In the genomic region with DNA sequence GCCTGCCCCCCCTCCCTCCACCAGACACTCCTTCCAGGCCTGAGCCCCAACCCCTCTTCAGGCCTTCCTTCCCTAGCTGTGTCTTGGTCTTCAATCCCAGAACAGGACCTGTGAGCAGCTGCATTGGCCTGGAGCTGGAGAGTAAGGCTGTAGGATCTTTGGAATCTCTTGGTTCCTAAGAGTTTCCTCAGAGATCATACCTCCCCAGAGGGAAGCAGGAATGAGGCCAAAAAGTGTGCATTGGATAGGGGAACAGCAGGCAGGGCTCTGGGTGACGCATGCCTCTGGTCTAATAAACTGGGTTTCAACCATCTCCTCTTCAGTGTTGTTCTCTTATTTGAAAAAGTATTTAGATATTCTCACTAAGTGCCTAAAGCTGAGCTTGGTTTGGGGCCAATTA, we compare ENCODE assay signal across 13 cellular contexts. TPM values are rescaled to one million over a fixed set of nuclear protein-coding genes. Genes with fewer than 3 reads are reported as not detected.
A peak's percentile ranks its signal among the peaks of the same experiment; 100 is the strongest.
DNase-seq lines count a peak whose midpoint lies in the region; ATAC-seq and TF ChIP-seq lines count a peak whose summit lies in the region.
"Had no signal": no experiment of that assay in that cellular context is flagged by ENCODE, and none has a peak within 500 bp of the region (broad histone marks: within the 10 kb centered on the region; RNA-seq: fewer than 3 reads in every experiment).

No MANE protein-coding gene starts in this region.

- peak overlapping the region; percentile 37 for H3K27ac ChIP-seq in 22Rv1
- peak overlapping the region; percentile 3; the same call in 1 of the 2 replicates for H3K27ac ChIP-seq in DND-41 (ENCODE audit: low read length)
- no peak overlapping the region for H3K27ac ChIP-seq in colonic mucosa
- H3K27ac ChIP-seq: esophagus squamous epithelium had no signal

- peak overlapping the region; percentile 75 for H3K4me2 ChIP-seq in DND-41 (ENCODE audit: insufficient read depth, low read length)

- H3K36me3 ChIP-seq in DND-41 (ENCODE audit: insufficient read depth, low read length) (peaks cover 25% of the 10 kb centered on the region), colonic mucosa (no peaks in the 10 kb centered on the region)

- H3K4me3 Mint-ChIP-seq in activated T-helper 17 cell treated with anti-CD3 and anti-CD28 coated beads, Interleukin-2, amount 50 U/mL, for 72 hours: peak overlapping the region; percentile 95
- peak overlapping the region; percentile 68 to 88 (median 82) for H3K4me3 Mint-ChIP-seq in naive B cell

- no peak for ATAC-seq in DND-41 (ENCODE audit: insufficient read depth, low read depth)
- no peak for ATAC-seq in activated T-helper 17 cell treated with anti-CD3 and anti-CD28 coated beads, Interleukin-2, amount 50 U/mL, for 72 hours (replicated peaks)
- no peak for ATAC-seq in naive B cell (ENCODE audit: low read depth in 2 of 2)
- ATAC-seq in HG03571 (IDR thresholded peaks at IDR 0.05; ENCODE audit: unreplicated experiment): no peak
- no peak for ATAC-seq in Right ventricle myocardium inferior

- H3K4me3 ChIP-seq in DND-41 (ENCODE audit: low read depth in 1 of 2, low read length in 2 of 2) (no peak overlapping the region), colonic mucosa (no peak overlapping the region)
- H3K4me3 ChIP-seq: esophagus squamous epithelium had no signal

- peaks cover 14% of the 10 kb centered on the region for H4K20me1 ChIP-seq in DND-41 (ENCODE audit: insufficient read depth, low read length)

- H3K27me3 Mint-ChIP-seq in activated T-helper 17 cell treated with anti-CD3 and anti-CD28 coated beads, Interleukin-2, amount 50 U/mL, for 72 hours: no peaks in the 10 kb centered on the region
- H3K27me3 Mint-ChIP-seq in naive B cell: peaks cover 0 to 7% (median 0%) of the 10 kb centered on the region in 3 donors

- H3K4me1 ChIP-seq in DND-41 (ENCODE audit: insufficient read depth, low read length): peaks cover 41% of the 10 kb centered on the region
- no peaks in the 10 kb centered on the region for H3K4me1 ChIP-seq in colonic mucosa

- no peaks in the 10 kb centered on the region for H3K9me3 ChIP-seq in DND-41 (ENCODE audit: insufficient read depth, low read length, severe bottlenecking)
- no peaks in the 10 kb centered on the region for H3K9me3 ChIP-seq in colonic mucosa
- H3K9me3 ChIP-seq: esophagus squamous epithelium had no signal

- H3K4me1 Mint-ChIP-seq in activated T-helper 17 cell treated with anti-CD3 and anti-CD28 coated beads, Interleukin-2, amount 50 U/mL, for 72 hours: peaks cover 26% of the 10 kb centered on the region
- peaks cover 20 to 36% (median 35%) of the 10 kb centered on the region in 3 donors for H3K4me1 Mint-ChIP-seq in naive B cell

- intact Hi-C loops in colonic mucosa (cut with DNase I) (loop anchor here (10.0 kb wide), 1 partner anchor 232 kb away; no protein-coding TSS in a partner anchor), Right ventricle myocardium inferior (cut with DNase I) (no loop called here)

- peak overlapping the region; percentile 41; the same call in 1 of the 2 replicates for H2AFZ ChIP-seq in DND-41 (ENCODE audit: low read depth, low read length)

- H3K79me2 ChIP-seq in DND-41 (ENCODE audit: insufficient read depth, low read length): peaks cover 33% of the 10 kb centered on the region

- H3K36me3 Mint-ChIP-seq in activated T-helper 17 cell treated with anti-CD3 and anti-CD28 coated beads, Interleukin-2, amount 50 U/mL, for 72 hours (ENCODE audit: low read depth): peaks cover 22% of the 10 kb centered on the region
- H3K36me3 Mint-ChIP-seq in naive B cell: no peaks in the 10 kb centered on the region

- no peak overlapping the region for H3K9ac ChIP-seq in DND-41 (ENCODE audit: low read depth, low read length)
- no peak overlapping the region for H3K9ac ChIP-seq in colonic mucosa (ENCODE audit: low read depth in 2 of 2, low read length in 2 of 2)

- H3K27me3 ChIP-seq in DND-41 (ENCODE audit: insufficient read depth, low read length, poor library complexity) (no peaks in the 10 kb centered on the region), colonic mucosa (no peaks in the 10 kb centered on the region)

- H3K9me3 Mint-ChIP-seq in activated T-helper 17 cell treated with anti-CD3 and anti-CD28 coated beads, Interleukin-2, amount 50 U/mL, for 72 hours: no peaks in the 10 kb centered on the region
- no peaks in the 10 kb centered on the region for H3K9me3 Mint-ChIP-seq in naive B cell

- peak overlapping the region; percentile 78 for H3K27ac Mint-ChIP-seq in activated T-helper 17 cell treated with anti-CD3 and anti-CD28 coated beads, Interleukin-2, amount 50 U/mL, for 72 hours
- H3K27ac Mint-ChIP-seq in naive B cell: peak overlapping the region in 5 of 6 donors; percentile 12 to 97 (median 86)

- TF ChIP-seq CTCF in 22Rv1 (IDR thresholded peaks at IDR 0.05): no peak
- TF ChIP-seq CTCF in DND-41 (IDR thresholded peaks at IDR 0.05; ENCODE audit: borderline replicate concordance, extremely low read depth, low read length, poor library complexity, severe bottlenecking): no peak
- TF ChIP-seq CTCF in colonic mucosa (IDR thresholded peaks at IDR 0.05): no peak

- DNase-seq in DND-41 (no peak), naive B cell (no peak), colonic mucosa (no peak), cerebellar nuclear complex (lab: John Stamatoyannopoulos, UW) (no peak), Right ventricle myocardium inferior (ENCODE audit: missing footprints) (no peak)
- DNase-seq: activated gamma-delta T cell treated with Interleukin-2 at 50 U/mL for 16 hours; esophagus squamous epithelium; NCI-H1436 treated with DMSO at 0.1 percent for 48 hours; SIG-M5; stimulated activated naive CD4-positive, alpha-beta T cell had no signal

RNA-seq across cellular contexts. Expression of a gene that starts 1.8 kb away (rescaled TPM):
- 10 to 100 TPM; 29.4 to 57.3 TPM for total RNA-seq in activated T-helper 17 cell treated with anti-CD3 and anti-CD28 coated beads, Interleukin-2, amount 50 U/mL, for 72 hours
- 10 to 100 TPM; 13.1 to 28.1 (median 21.0) TPM for polyA plus RNA-seq in naive B cell (ENCODE audit: low read depth in 6 of 6)
- total RNA-seq in colonic mucosa (10 to 100 TPM; 30.6 to 43.9 TPM), Right ventricle myocardium inferior (20.1 TPM)

RNA-seq across cellular contexts. Expression of a gene that starts 20.5 kb away (rescaled TPM):
- total RNA-seq in activated T-helper 17 cell treated with anti-CD3 and anti-CD28 coated beads, Interleukin-2, amount 50 U/mL, for 72 hours: under 1 TPM in 1 of 2 donors, not detected in 1; 0.35 TPM
- not detected for polyA plus RNA-seq in naive B cell (ENCODE audit: low read depth in 6 of 6)
- total RNA-seq in colonic mucosa: 1 to 10 TPM; 2.1 to 3.4 TPM
- 51.1 TPM for total RNA-seq in Right ventricle myocardium inferior

RNA-seq across cellular contexts. Expression of a gene that starts 25.9 kb away (rescaled TPM):
- total RNA-seq in activated T-helper 17 cell treated with anti-CD3 and anti-CD28 coated beads, Interleukin-2, amount 50 U/mL, for 72 hours: 1 to 10 TPM in 1 of 2 donors, under 1 TPM in 1; 0.53 to 1.4 TPM
- polyA plus RNA-seq in naive B cell (ENCODE audit: low read depth in 6 of 6): not detected
- total RNA-seq in colonic mucosa: 1 to 10 TPM; 1.0 to 1.1 TPM
- 2.2 TPM for total RNA-seq in Right ventricle myocardium inferior

RNA-seq across cellular contexts. Expression of a gene that starts 28.7 kb away (rescaled TPM):
- 10 to 100 TPM; 29.8 to 55.5 TPM for total RNA-seq in activated T-helper 17 cell treated with anti-CD3 and anti-CD28 coated beads, Interleukin-2, amount 50 U/mL, for 72 hours
- polyA plus RNA-seq in naive B cell (ENCODE audit: low read depth in 6 of 6): 100 to 1,000 TPM; 171 to 225 (median 208) TPM
- total RNA-seq in colonic mucosa (10 to 100 TPM; 74.4 to 86.8 TPM), Right ventricle myocardium inferior (234 TPM)

RNA-seq across cellular contexts. Expression of a gene that starts 58.0 kb away (rescaled TPM):
- 100 to 1,000 TPM; 132 to 145 TPM for total RNA-seq in activated T-helper 17 cell treated with anti-CD3 and anti-CD28 coated beads, Interleukin-2, amount 50 U/mL, for 72 hours
- 1 to 10 TPM in 5 of 6 donors, not detected in 1; 4.7 to 9.0 (median 8.7) TPM for polyA plus RNA-seq in naive B cell (ENCODE audit: low read depth in 6 of 6)
- total RNA-seq in colonic mucosa (10 to 100 TPM; 36.2 to 83.8 TPM), Right ventricle myocardium inferior (7.3 TPM)

Comparison
In these comparisons a context has a peak if more than half of its experiments do, and no peak if none do; other contexts are left out.
1. RNA of a gene that starts 20.5 kb away (total RNA-seq): 51.1 TPM in Right ventricle myocardium inferior (single experiment); 2.1 to 3.4 TPM in colonic mucosa and 0.35 TPM in activated T-helper 17 cell treated with anti-CD3 and anti-CD28 coated beads, Interleukin-2, amount 50 U/mL, for 72 hours; every median in the first group is over 10 times any median in the second.